29 cellular contexts compared by ENCODE assay signal in the genomic region with DNA sequence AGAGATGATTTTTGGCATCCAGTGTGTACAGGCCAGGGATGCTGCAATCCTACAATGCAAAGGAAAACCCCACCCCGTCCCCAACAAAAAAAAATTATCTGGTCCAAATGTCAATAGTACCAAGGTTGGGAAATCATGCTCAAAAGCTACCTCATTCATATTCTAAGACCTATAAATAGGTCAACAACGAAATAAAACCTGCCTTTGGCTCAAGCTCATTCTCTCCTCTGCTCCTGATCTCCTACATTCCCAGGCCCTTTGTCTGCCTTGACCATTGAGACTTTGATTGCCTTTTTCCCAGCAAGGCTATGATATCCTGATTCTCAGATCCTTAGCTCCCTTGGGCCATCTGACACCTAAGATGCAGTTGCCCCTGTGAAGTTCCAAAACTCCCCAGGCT. TPM values are rescaled to one million over a fixed set of nuclear protein-coding genes. Genes with fewer than 3 reads are reported as not detected.
"Had no signal": no experiment of that assay in that cellular context is flagged by ENCODE, and none has a peak within 500 bp of the region (broad histone marks: within the 10 kb centered on the region; RNA-seq: fewer than 3 reads in every experiment).

No MANE protein-coding gene starts in this region.

- H3K27ac Mint-ChIP-seq: dendritic cell treated with granulocyte-macrophage colony-stimulating factor and Interleukin-4, amounts not matched to agents 40 ng/mL and 50 ng/mL, for 4 days; naive thymus-derived CD4-positive, alpha-beta T cell; nephron progenitor cell; stimulated activated memory B cell treated with anti-CD40 and anti-IgM and Interleukin-4, amounts not matched to agents 10 μg/mL and 1 μg/mL and 100 μg/mL, for 72 hours; type B pancreatic cell had no signal

- H3K4me2 ChIP-seq: hepatocyte had no signal

- H2AFZ ChIP-seq: hepatocyte had no signal

- H3K27me3 ChIP-seq: colonic mucosa, esophagus muscularis mucosa, hepatocyte, left lung, ovary, spleen, testis, tibial artery had no signal

- H3K4me1 ChIP-seq: colonic mucosa, psoas muscle, spleen, testis had no signal

- H3K4me1 Mint-ChIP-seq: naive thymus-derived CD4-positive, alpha-beta T cell; nephron progenitor cell; stimulated activated memory B cell treated with anti-CD40 and anti-IgM and Interleukin-4, amounts not matched to agents 10 μg/mL and 1 μg/mL and 100 μg/mL, for 72 hours had no signal

- H3K27ac ChIP-seq: colonic mucosa, esophagus muscularis mucosa, hepatocyte, left lung, ovary, psoas muscle, skin epidermis, spleen, testis, tibial artery had no signal

- H3K36me3 Mint-ChIP-seq: naive thymus-derived CD4-positive, alpha-beta T cell; stimulated activated memory B cell treated with anti-CD40 and anti-IgM and Interleukin-4, amounts not matched to agents 10 μg/mL and 1 μg/mL and 100 μg/mL, for 72 hours; type B pancreatic cell had no signal

- H3K9me3 Mint-ChIP-seq: dendritic cell treated with granulocyte-macrophage colony-stimulating factor and Interleukin-4, amounts not matched to agents 40 ng/mL and 50 ng/mL, for 4 days; naive thymus-derived CD4-positive, alpha-beta T cell; nephron progenitor cell; type B pancreatic cell had no signal

- H3K9me3 ChIP-seq: colonic mucosa, esophagus muscularis mucosa, left lung, ovary, psoas muscle, spleen, testis, tibial artery had no signal

- H3K4me3 Mint-ChIP-seq: dendritic cell treated with granulocyte-macrophage colony-stimulating factor and Interleukin-4, amounts not matched to agents 40 ng/mL and 50 ng/mL, for 4 days; naive thymus-derived CD4-positive, alpha-beta T cell; nephron progenitor cell; stimulated activated memory B cell treated with anti-CD40 and anti-IgM and Interleukin-4, amounts not matched to agents 10 μg/mL and 1 μg/mL and 100 μg/mL, for 72 hours; type B pancreatic cell had no signal

- FAIRE-seq: endothelial cell of umbilical vein, frontal cortex had no signal

- H3K36me3 ChIP-seq: colonic mucosa, esophagus muscularis mucosa, left lung, ovary, spleen, tibial artery had no signal

- H3K27me3 Mint-ChIP-seq: dendritic cell treated with granulocyte-macrophage colony-stimulating factor and Interleukin-4, amounts not matched to agents 40 ng/mL and 50 ng/mL, for 4 days; stimulated activated memory B cell treated with anti-CD40 and anti-IgM and Interleukin-4, amounts not matched to agents 10 μg/mL and 1 μg/mL and 100 μg/mL, for 72 hours; type B pancreatic cell had no signal

- ATAC-seq: left cardiac atrium; left lung; naive thymus-derived CD4-positive, alpha-beta T cell; psoas muscle; right cardiac atrium; stimulated activated memory B cell treated with anti-CD40 and anti-IgM and Interleukin-4, amounts not matched to agents 10 μg/mL and 1 μg/mL and 100 μg/mL, for 72 hours; stimulated activated naive CD8-positive, alpha-beta T cell treated with anti-CD3 and anti-CD28 coated beads, Interleukin-15, Interleukin-2, amounts not matched to agents 100 U/mL and 50 U/mL, for 24 hours had no signal

- H3K4me3 ChIP-seq: colonic mucosa, esophagus muscularis mucosa, hepatocyte, left lung, ovary, psoas muscle, skin epidermis, spleen, testis, tibial artery had no signal

- H3K79me2 ChIP-seq: hepatocyte had no signal

- DNase-seq: colonic mucosa; effector memory CD4-positive, alpha-beta T cell; head of caudate nucleus; left cardiac atrium; left lung; mesendoderm; midbrain; naive thymus-derived CD4-positive, alpha-beta T cell; nephron progenitor cell; occipital lobe; ovary; posterior cingulate gyrus; psoas muscle; right cardiac atrium; spleen; stimulated activated CD4-positive, alpha-beta T cell treated with anti-CD3 and anti-CD28 coated beads, Interleukin-4, amount 100 ng/mL, for 4 hours; stimulated activated naive CD8-positive, alpha-beta T cell treated with anti-CD3 and anti-CD28 coated beads, Interleukin-15, Interleukin-2, amounts not matched to agents 100 U/mL and 50 U/mL, for 24 hours; substantia nigra; testis; tibial artery had no signal

RNA-seq across cellular contexts. Expression of gene ANKS1B, which starts 30.0 kb away (rescaled TPM):
- total RNA-seq: glomerular endothelial cell had no signal
- polyA plus RNA-seq: naive thymus-derived CD4-positive, alpha-beta T cell had no signal
